Comparison of ENCODE assay signal across 18 cellular contexts in genomic region chr6:39204646-39205244, GRCh38. TPM values are rescaled to one million over a fixed set of nuclear protein-coding genes. Genes with fewer than 3 reads are reported as not detected.
DNase-seq lines count a peak whose midpoint lies in the region; ATAC-seq and TF ChIP-seq lines count a peak whose summit lies in the region.
"Had no signal": no experiment of that assay in that cellular context is flagged by ENCODE, and none has a peak within 500 bp of the region (broad histone marks: within the 10 kb centered on the region; RNA-seq: fewer than 3 reads in every experiment).

No MANE protein-coding gene starts in this region.

- intact Hi-C loops in body of pancreas (cut with DNase I) (no loop called here), thyroid gland (cut with DNase I) (no loop called here)

- H3K36me3 Mint-ChIP-seq in mesothelial cell of epicardium, result no peaks in the 10 kb centered on the region

- H3K27me3 ChIP-seq in body of pancreas (no peaks in the 10 kb centered on the region), thyroid gland (no peaks in the 10 kb centered on the region)
- H3K27me3 ChIP-seq: ascending aorta, foreskin keratinocyte had no signal

- TF ChIP-seq CTCF in body of pancreas (IDR thresholded peaks at IDR 0.05) (no peak), mesothelial cell of epicardium (IDR thresholded peaks at IDR 0.05; ENCODE audit: unreplicated experiment) (no peak), thyroid gland (IDR thresholded peaks at IDR 0.05) (no peak)

- no peak for ATAC-seq in body of pancreas

- no peaks in the 10 kb centered on the region for H3K27me3 Mint-ChIP-seq in mesothelial cell of epicardium (ENCODE audit: low read depth)

- H3K27ac ChIP-seq in KOPT-K1 (ENCODE audit: low read depth, low read length, poor library complexity, severe bottlenecking) (peak overlapping the region; percentile 20), body of pancreas (peak overlapping the region; percentile 65 to 86 (median 76)), thyroid gland (peak overlapping the region; percentile 75 to 91 (median 85))
- H3K27ac ChIP-seq: ascending aorta, foreskin keratinocyte had no signal

- peak overlapping the region; percentile 96 for H3K27ac Mint-ChIP-seq in mesothelial cell of epicardium

- no peak for TF ChIP-seq POLR2A in body of pancreas (IDR thresholded peaks at IDR 0.05)
- TF ChIP-seq POLR2A in thyroid gland (IDR thresholded peaks at IDR 0.05), result no peak

- no peaks in the 10 kb centered on the region for H3K9me3 Mint-ChIP-seq in mesothelial cell of epicardium

- H3K4me3 ChIP-seq in body of pancreas, result no peak overlapping the region
- H3K4me3 ChIP-seq in thyroid gland (replicated peaks in 1 of 3), result no peak overlapping the region
- H3K4me3 ChIP-seq: ascending aorta, smooth muscle cell had no signal

- DNase-seq in body of pancreas (no peak), mesothelial cell of epicardium (ENCODE audit: low spot score in 2 of 2, unreplicated experiment in 2 of 2) (no peak), thyroid gland (peak in 1 of 2 donors; percentile 36), NOMO-1 treated with dmso at 0.1 percent for 144 hours (lab: John Stamatoyannopoulos, UW; ENCODE audit: unreplicated experiment) (no peak), NCI-H524 treated with DMSO at 0.1 percent for 48 hours (lab: John Stamatoyannopoulos, UW) (no peak), nucleus accumbens (lab: John Stamatoyannopoulos, UW) (no peak), NCI-H2227 treated with DMSO at 0.1 percent for 48 hours (lab: John Stamatoyannopoulos, UW) (no peak)
- DNase-seq: activated CD8-positive, alpha-beta memory T cell treated with anti-CD3 and anti-CD28 coated beads, Interleukin-2, amount 50 U/mL, for 4 hours; activated naive CD4-positive, alpha-beta T cell; DMS153; foreskin keratinocyte; KBM-7; mesenchymal stem cell; NCI-H1105 treated with DMSO at 0.1 percent for 48 hours; NK-92 treated with Interleukin-12 subunit alpha and Interleukin-12 subunit beta, amount 100 ng/mL, for 24 hours had no signal

- 72% methylated on average over 3 to 8 of the region's 8 CpGs for WGBS in body of pancreas, 2 donors
- WGBS in thyroid gland, 2 donors, result 68 to 76% methylated on average over 8 of the region's 8 CpGs

- peaks cover 63% of the 10 kb centered on the region for H3K4me1 Mint-ChIP-seq in mesothelial cell of epicardium

- H3K4me1 ChIP-seq in body of pancreas (peaks cover 99% of the 10 kb centered on the region), thyroid gland (peaks cover 66 to 99% of the 10 kb centered on the region in 2 donors)
- H3K4me1 ChIP-seq: ascending aorta, foreskin keratinocyte had no signal

- H3K4me3 Mint-ChIP-seq in mesothelial cell of epicardium, result no peak overlapping the region

- H3K36me3 ChIP-seq in KOPT-K1 (ENCODE audit: insufficient read depth, low read length), result peaks cover 48% of the 10 kb centered on the region; the same call in 1 of the 2 replicates
- H3K36me3 ChIP-seq in body of pancreas (replicated peaks in 1 of 2; ENCODE audit: insufficient read depth in 1 of 2, low read depth in 2 of 2), result no peaks in the 10 kb centered on the region
- H3K36me3 ChIP-seq in thyroid gland, result no peaks in the 10 kb centered on the region
- H3K36me3 ChIP-seq: ascending aorta had no signal

- H3K9me3 ChIP-seq in KOPT-K1 (ENCODE audit: insufficient read depth, low read length, poor library complexity, severe bottlenecking) (no peaks in the 10 kb centered on the region), body of pancreas (no peaks in the 10 kb centered on the region), thyroid gland (no peaks in the 10 kb centered on the region)
- H3K9me3 ChIP-seq: ascending aorta had no signal

RNA-seq across cellular contexts. Expression of gene KCNK5, which starts 24.5 kb away (rescaled TPM):
- 10 to 100 TPM; 16.9 to 31.0 TPM for total RNA-seq in body of pancreas
- 2.5 to 2.9 TPM (median 2.7 TPM) in 3 replicates for total RNA-seq in mesothelial cell of epicardium
- total RNA-seq in thyroid gland, result 10 to 100 TPM in 3 of 4 donors, 1 to 10 TPM in 1; 9.2 to 14.3 (median 13.0) TPM
- total RNA-seq: smooth muscle cell had no signal

Comparison
In these comparisons a context has a peak if more than half of its experiments do, and no peak if none do; other contexts are left out.
1. H3K27ac ChIP-seq: peak in every context shown above with its lines; median percentile 85 in thyroid gland; 76 in body of pancreas; 20 in KOPT-K1.